Comparison of ENCODE assay signal across 1 cellular context in genomic region chr4:6643141-6643847, GRCh38.
TF ChIP-seq lines count a peak whose summit lies in the region.

No MANE protein-coding gene starts in this region.

TF ChIP-seq in GM23338, 12 proteins besides CTCF, POLR2A, EP300 and RAD21:
- TF ChIP-seq STAT1 (IDR thresholded peaks at IDR 0.05; ENCODE audit: unreplicated experiment): no peak
- TF ChIP-seq REST (IDR thresholded peaks at IDR 0.05; ENCODE audit: unreplicated experiment): no peak
- no peak for TF ChIP-seq EZH2phosphoT487 (IDR thresholded peaks at IDR 0.05; ENCODE audit: unreplicated experiment)
